In genomic region chr12:124007356-124007755, GRCh38 we compare ENCODE assay signal across 1 cellular context.
TF ChIP-seq lines count a peak whose summit lies in the region.

No MANE protein-coding gene starts in this region.

TF ChIP-seq in K562, 482 proteins besides CTCF, POLR2A, EP300 and RAD21:
- TF ChIP-seq ELF2 (CRISPR knock-in tag; IDR thresholded peaks at IDR 0.05) (no peak), MTA2 (IDR thresholded peaks at IDR 0.05; ENCODE audit: low read depth) (no peak), ZNF583 (CRISPR knock-in tag; IDR thresholded peaks at IDR 0.05) (no peak), LCOR (CRISPR knock-in tag; IDR thresholded peaks at IDR 0.05) (no peak), HDGF (IDR thresholded peaks at IDR 0.05) (no peak), ZNF395 (CRISPR knock-in tag; IDR thresholded peaks at IDR 0.05) (no peak), ZNF76 (CRISPR knock-in tag; IDR thresholded peaks at IDR 0.05; ENCODE audit: borderline replicate concordance) (no peak), ZNF316 (IDR thresholded peaks at IDR 0.05) (no peak), ATF6 (CRISPR knock-in tag; IDR thresholded peaks at IDR 0.05) (no peak), ARID1B (IDR thresholded peaks at IDR 0.05) (no peak), ZNF24 (IDR thresholded peaks at IDR 0.05) (no peak), NFIC (IDR thresholded peaks at IDR 0.05) (no peak)
